ENCODE assay signal across 1 cellular context in the genomic region with DNA sequence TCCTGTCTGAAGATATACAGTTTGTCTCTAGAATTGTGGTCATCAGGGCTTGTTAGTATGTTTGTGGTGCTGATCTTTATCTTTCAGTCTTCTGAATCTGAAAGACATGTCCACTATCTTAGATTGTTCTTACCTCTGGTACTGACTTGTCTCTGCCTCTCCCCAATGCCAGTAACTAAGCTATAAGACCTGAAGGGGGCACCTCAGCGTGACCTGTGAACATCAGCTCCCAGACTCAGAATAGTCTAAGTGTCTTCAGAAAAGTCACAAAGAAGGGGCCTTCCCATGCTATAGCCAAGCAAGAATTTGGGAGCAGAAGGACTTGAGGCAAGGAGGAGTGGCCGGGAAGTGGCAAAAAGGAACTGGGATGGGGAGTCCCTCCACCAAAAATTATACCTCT.
TF ChIP-seq lines count a peak whose summit lies in the region.

No MANE protein-coding gene starts in this region.

TF ChIP-seq in H1, 55 proteins besides CTCF, POLR2A, EP300 and RAD21 (continued from another document):
- TF ChIP-seq TAF7 (optimal IDR thresholded peaks at IDR 0.05; ENCODE audit: borderline replicate concordance, low read depth, low read length) (no peak), SP2 (IDR thresholded peaks at IDR 0.05; ENCODE audit: low read length) (no peak), BRCA1 (IDR thresholded peaks at IDR 0.05; ENCODE audit: low read depth, low read length) (no peak), TBP (IDR thresholded peaks at IDR 0.05; ENCODE audit: low read depth, low read length) (no peak)
